ENCODE assay signal across 9 cellular contexts in the genomic region with DNA sequence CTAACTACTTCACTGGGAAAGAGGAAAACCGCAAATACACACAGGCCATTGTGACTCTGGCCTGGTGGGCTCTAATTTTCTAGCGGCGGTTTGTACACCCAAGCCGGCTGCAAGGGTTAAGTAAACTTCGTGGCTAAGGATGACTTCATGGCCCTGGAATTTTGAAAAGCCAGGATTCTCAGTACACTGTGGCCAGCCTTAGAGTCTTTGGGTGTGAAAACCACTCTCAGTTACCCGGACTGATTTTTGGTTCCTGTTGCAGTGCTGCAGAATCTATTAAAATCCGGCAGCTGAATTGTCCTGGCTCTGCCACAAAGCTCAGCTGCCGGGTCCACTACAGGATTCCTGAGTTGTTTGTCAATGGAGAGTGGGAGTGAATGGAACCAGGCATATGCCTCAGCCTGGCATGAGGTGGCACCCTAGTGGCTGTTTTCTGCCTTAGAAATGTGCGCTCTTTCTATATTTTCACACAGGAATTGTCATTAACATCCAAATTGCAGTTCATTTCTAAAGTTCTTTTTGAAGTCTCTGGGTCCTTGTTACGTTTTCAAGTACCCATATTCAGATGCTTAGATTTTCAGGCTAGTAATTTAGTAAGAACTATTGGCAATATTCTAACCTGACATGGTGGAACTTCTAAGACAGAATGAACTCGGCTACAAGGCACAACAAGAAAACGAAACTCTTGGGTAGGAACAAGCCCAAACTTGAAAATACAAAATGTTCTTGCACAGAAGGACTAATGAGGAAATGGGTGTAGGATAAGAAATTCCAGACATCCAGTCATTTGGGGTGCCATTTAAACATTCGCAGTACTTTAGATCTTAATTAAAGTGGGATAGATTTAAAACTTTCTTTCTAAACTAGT.
A peak's percentile ranks its signal among the peaks of the same experiment; 100 is the strongest.
DNase-seq lines count a peak whose midpoint lies in the region; ATAC-seq and TF ChIP-seq lines count a peak whose summit lies in the region.
"Had no signal": no experiment of that assay in that cellular context is flagged by ENCODE, and none has a peak within 500 bp of the region (broad histone marks: within the 10 kb centered on the region; RNA-seq: fewer than 3 reads in every experiment).

No MANE protein-coding gene starts in this region.

- H3K27ac ChIP-seq in stomach = peak overlapping the region; percentile 7 to 81 (median 76)

- DNase-seq in A172 (ENCODE audit: low spot score) (peak; percentile 84), H7 (peak; percentile 64), NCI-H69 (lab: John Stamatoyannopoulos, UW) (peak; percentile 83), cerebellum (ENCODE audit: low spot score) (peak; percentile 92), kidney glomerular epithelial cell (lab: John Stamatoyannopoulos, UW) (peak; percentile 94), stomach (peak; percentile 73)
- DNase-seq: DND-41 had no signal

- peaks cover 13 to 40% (median 23%) of the 10 kb centered on the region in 4 donors for H3K4me1 ChIP-seq in stomach

- no peaks in the 10 kb centered on the region for H3K36me3 ChIP-seq in H7 (replicated peaks; ENCODE audit: control insufficient read depth, insufficient read depth, low read length)
- H3K36me3 ChIP-seq in stomach = peaks cover 0 to 3% (median 0%) of the 10 kb centered on the region in 4 donors

- intact Hi-C loops in stomach (cut with DNase I; ENCODE audit: low total_unique reads) = no loop called here

- no peak for TF ChIP-seq POLR2A in stomach (IDR thresholded peaks at IDR 0.05)

- H3K4me3 ChIP-seq in H7 (ENCODE audit: insufficient read depth, low read depth, low read length) (no peak overlapping the region), stomach (peak overlapping the region in 3 of 4 donors; percentile 6 to 17 (median 14))

- H3K27me3 ChIP-seq in H7 (ENCODE audit: control insufficient read depth, insufficient read depth, low read length) (no peaks in the 10 kb centered on the region), stomach (no peaks in the 10 kb centered on the region)

- peak in 6 of 7 experiments; percentile 45 to 91 (median 68) for TF ChIP-seq CTCF in stomach (IDR thresholded peaks at IDR 0.05)

- WGBS in stomach, 5 donors = 13 to 24% (median 18%) methylated on average over 13 of the region's 13 CpGs

- no peak for TF ChIP-seq EP300 in stomach (IDR thresholded peaks at IDR 0.05)

- no peak for ATAC-seq in GM21786 (IDR thresholded peaks at IDR 0.05; ENCODE audit: unreplicated experiment)
- no peak for ATAC-seq in GM21529 (IDR thresholded peaks at IDR 0.05; ENCODE audit: unreplicated experiment)

- no peaks in the 10 kb centered on the region for H3K9me3 ChIP-seq in stomach
